Comparison of ENCODE assay signal across 10 cellular contexts in genomic region chr16:84829168-84829965, GRCh38. TPM values are rescaled to one million over a fixed set of nuclear protein-coding genes. Genes with fewer than 3 reads are reported as not detected.
DNase-seq lines count a peak whose midpoint lies in the region; ATAC-seq and TF ChIP-seq lines count a peak whose summit lies in the region.
"Had no signal": no experiment of that assay in that cellular context is flagged by ENCODE, and none has a peak within 500 bp of the region (broad histone marks: within the 10 kb centered on the region; RNA-seq: fewer than 3 reads in every experiment).

No MANE protein-coding gene starts in this region.

- H3K36me3 Mint-ChIP-seq in mesothelial cell of epicardium, result no peaks in the 10 kb centered on the region
- H3K36me3 Mint-ChIP-seq in CD8-positive, alpha-beta T cell, result no peaks in the 10 kb centered on the region

- no peaks in the 10 kb centered on the region for H3K27me3 Mint-ChIP-seq in mesothelial cell of epicardium (ENCODE audit: low read depth)
- peaks cover 12% of the 10 kb centered on the region for H3K27me3 Mint-ChIP-seq in CD8-positive, alpha-beta T cell (ENCODE audit: low read depth)

- H3K4me3 ChIP-seq in MG63 (no peak overlapping the region), esophagus (ENCODE audit: low read depth in 1 of 2, low read length in 2 of 2) (no peak overlapping the region), tibial artery (no peak overlapping the region)
- no peak overlapping the region for H3K4me3 ChIP-seq in CD8-positive, alpha-beta T cell (ENCODE audit: low read depth, low read length)

- peaks cover 38% of the 10 kb centered on the region for H3K4me1 Mint-ChIP-seq in mesothelial cell of epicardium
- H3K4me1 Mint-ChIP-seq in CD8-positive, alpha-beta T cell (ENCODE audit: low read depth), result no peaks in the 10 kb centered on the region
- H3K4me1 Mint-ChIP-seq: activated B cell treated with CpG ODN at 0.5 μM for 24 hours had no signal

- H3K9me3 ChIP-seq in MG63, result no peaks in the 10 kb centered on the region
- no peaks in the 10 kb centered on the region for H3K9me3 ChIP-seq in esophagus (ENCODE audit: control insufficient read depth in 2 of 2, insufficient read depth in 1 of 2, low read depth in 1 of 2, low read length in 1 of 2)
- no peaks in the 10 kb centered on the region for H3K9me3 ChIP-seq in tibial artery
- H3K9me3 ChIP-seq in CD8-positive, alpha-beta T cell (ENCODE audit: low read length), result no peaks in the 10 kb centered on the region

- H3K36me3 ChIP-seq in MG63, result no peaks in the 10 kb centered on the region
- no peaks in the 10 kb centered on the region for H3K36me3 ChIP-seq in esophagus (ENCODE audit: control insufficient read depth in 2 of 2, insufficient read depth in 2 of 2, low read length in 1 of 2)
- H3K36me3 ChIP-seq in tibial artery, result no peaks in the 10 kb centered on the region
- H3K36me3 ChIP-seq in CD8-positive, alpha-beta T cell (ENCODE audit: insufficient read depth, low read length), result no peaks in the 10 kb centered on the region

- DNase-seq in MG63, result peak; percentile 68
- DNase-seq in mesothelial cell of epicardium (ENCODE audit: low spot score in 2 of 2, unreplicated experiment in 2 of 2), result no peak
- DNase-seq in tibial artery, result peak; percentile 60 to 89
- DNase-seq in SHP77 (lab: John Stamatoyannopoulos, UW), result no peak
- no peak for DNase-seq in SKM-1 (lab: John Stamatoyannopoulos, UW; ENCODE audit: unreplicated experiment)
- no peak for DNase-seq in CD8-positive, alpha-beta T cell
- DNase-seq in HT-29 (ENCODE audit: low spot score), result no peak
- DNase-seq: activated B cell treated with CpG ODN at 0.5 μM for 24 hours, NCI-H526 had no signal

- CTCF ChIA-PET in CD8-positive, alpha-beta T cell (lab: Charles Lee), result interaction anchor here (1.7 kb wide), 1 partner anchor 75 kb away, joined by 4 read pairs; no protein-coding TSS in a partner anchor

- TF ChIP-seq CTCF in mesothelial cell of epicardium (IDR thresholded peaks at IDR 0.05; ENCODE audit: unreplicated experiment) (no peak), tibial artery (IDR thresholded peaks at IDR 0.05) (no peak)
- TF ChIP-seq CTCF in CD8-positive, alpha-beta T cell (IDR thresholded peaks at IDR 0.05), result no peak

- H3K4me1 ChIP-seq in esophagus (ENCODE audit: control insufficient read depth in 2 of 2, insufficient read depth in 2 of 2, low read length in 1 of 2) (peaks cover 0 to 4% of the 10 kb centered on the region in 2 donors), tibial artery (peaks cover 0 to 71% (median 16%) of the 10 kb centered on the region in 4 donors)
- no peaks in the 10 kb centered on the region for H3K4me1 ChIP-seq in CD8-positive, alpha-beta T cell (ENCODE audit: insufficient read depth, low read length)

- WGBS in esophagus, 2 donors, result 70 to 71% methylated on average over 15 of the region's 15 CpGs

- peak overlapping the region; percentile 83 to 92 for H3K27ac ChIP-seq in esophagus (ENCODE audit: low read depth in 2 of 2, low read length in 1 of 2)
- H3K27ac ChIP-seq in tibial artery, result peak overlapping the region; percentile 74 to 85
- no peak overlapping the region for H3K27ac ChIP-seq in CD8-positive, alpha-beta T cell (ENCODE audit: low read depth, low read length)

- intact Hi-C loops in tibial artery (cut with DNase I; ENCODE audit: low total_unique reads), result no loop called here
- intact Hi-C loops in CD8-positive, alpha-beta T cell (cut with DNase I, micrococcal nuclease), result no loop called here

- ATAC-seq in CD8-positive, alpha-beta T cell, result no peak

- H3K4me3 Mint-ChIP-seq in mesothelial cell of epicardium, result no peak overlapping the region
- H3K4me3 Mint-ChIP-seq in CD8-positive, alpha-beta T cell, result no peak overlapping the region
- H3K4me3 Mint-ChIP-seq: activated B cell treated with CpG ODN at 0.5 μM for 24 hours had no signal

- H3K27ac Mint-ChIP-seq in mesothelial cell of epicardium, result peak overlapping the region; percentile 78
- H3K27ac Mint-ChIP-seq in CD8-positive, alpha-beta T cell, result no peak overlapping the region
- H3K27ac Mint-ChIP-seq: activated B cell treated with CpG ODN at 0.5 μM for 24 hours had no signal

- POLR2A ChIA-PET in CD8-positive, alpha-beta T cell (lab: Charles Lee), result no interaction called here

- no peaks in the 10 kb centered on the region for H3K27me3 ChIP-seq in MG63
- no peaks in the 10 kb centered on the region for H3K27me3 ChIP-seq in esophagus (ENCODE audit: control insufficient read depth in 1 of 2, insufficient read depth in 2 of 2, low read length in 2 of 2)
- peaks cover 0 to 2% of the 10 kb centered on the region in 2 donors for H3K27me3 ChIP-seq in tibial artery
- no peaks in the 10 kb centered on the region for H3K27me3 ChIP-seq in CD8-positive, alpha-beta T cell (ENCODE audit: insufficient read depth, low read length)

- no peaks in the 10 kb centered on the region for H3K9me3 Mint-ChIP-seq in mesothelial cell of epicardium
- H3K9me3 Mint-ChIP-seq in CD8-positive, alpha-beta T cell, result no peaks in the 10 kb centered on the region
- H3K9me3 Mint-ChIP-seq: activated B cell treated with CpG ODN at 0.5 μM for 24 hours had no signal

RNA-seq across cellular contexts. Expression of gene CRISPLD2, which starts 9.6 kb away (rescaled TPM):
- total RNA-seq in MG63 (2014; rRNA removed; shearing (Covaris generic); ENCODE audit: low replicate concordance), result 1.6 TPM in 1 of 2 replicates, not detected in the other
- polyA plus RNA-seq in esophagus, result 1 to 10 TPM; 3.7 to 8.8 TPM
- total RNA-seq in mesothelial cell of epicardium, result 72.4 to 83.0 TPM (median 80.1 TPM) in 3 replicates
- total RNA-seq in CD8-positive, alpha-beta T cell, result 1 to 10 TPM in 1 of 2 experiments, under 1 TPM in 1; 1.00 to 1.7 TPM
- total RNA-seq in HT-29 (2014; rRNA removed; shearing (Covaris generic)), result 0.74 and 0.78 TPM in 2 replicates
- total RNA-seq: activated B cell treated with CpG ODN at 0.5 μM for 24 hours had no signal

Comparison
In these comparisons a context has a peak if more than half of its experiments do, and no peak if none do; other contexts are left out.
1. DNase-seq: peak in MG63 (single experiment) and tibial artery (2 of 2); none in mesothelial cell of epicardium (0 of 2), SHP77 (0 of 2), SKM-1 (single experiment), CD8-positive, alpha-beta T cell (0 of 7) and HT-29 (single experiment).
2. RNA of gene CRISPLD2, which starts 9.6 kb away (total RNA-seq): 72.4 to 83.0 TPM in mesothelial cell of epicardium; 1.00 to 1.7 TPM in CD8-positive, alpha-beta T cell, 1.6 TPM in MG63 and 0.74 to 0.78 TPM in HT-29; every median in the first group is over 10 times any median in the second.